23 cellular contexts compared by ENCODE assay signal in the genomic region with DNA sequence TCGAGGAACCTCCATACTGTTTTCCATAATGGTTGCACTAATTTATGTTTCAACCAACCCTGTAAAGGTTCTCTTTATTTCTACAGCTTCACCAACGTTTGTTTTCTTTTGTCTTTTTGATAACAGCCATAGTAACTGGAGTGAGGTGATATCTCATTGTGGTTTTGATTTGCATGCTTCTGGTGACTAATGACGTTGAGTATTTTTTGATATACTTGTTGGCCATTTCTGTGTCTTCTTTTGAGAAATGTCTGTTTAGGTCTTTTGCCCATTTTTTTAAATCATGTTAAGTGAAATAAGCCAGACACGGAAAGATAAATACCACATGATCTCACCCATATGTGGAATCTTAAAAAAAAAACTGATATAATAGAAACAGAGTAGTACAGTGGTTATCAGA.
"Had no signal": no experiment of that assay in that cellular context is flagged by ENCODE, and none has a peak within 500 bp of the region (broad histone marks: within the 10 kb centered on the region; RNA-seq: fewer than 3 reads in every experiment).

No MANE protein-coding gene starts in this region.

- H3K36me3 ChIP-seq: cardiac muscle cell, left ventricle myocardium inferior, right atrium auricular region, tibial nerve had no signal

- DNase-seq: activated CD4-positive, alpha-beta memory T cell treated with anti-CD3 and anti-CD28 coated beads, Interleukin-2, amount 10 ng/mL, durations not matched to agents 7 days and 5 days; activated CD4-positive, alpha-beta T cell treated with anti-CD3 and anti-CD28 coated beads for 1 hour; activated CD4-positive, alpha-beta T cell treated with anti-CD3 and anti-CD28 coated beads, Interleukin-2, amount 10 ng/mL, durations not matched to agents 7 days and 5 days; activated CD8-positive, alpha-beta memory T cell treated with anti-CD3 and anti-CD28 coated beads, Interleukin-2, amount 50 U/mL, for 48 hours; activated gamma-delta T cell; activated naive CD4-positive, alpha-beta T cell treated with anti-CD3 and anti-CD28 coated beads, Interleukin-2, amount 50 U/mL, for 16 hours; activated T-cell treated with anti-CD3 and anti-CD28 coated beads, Interleukin-2, amount 50 U/mL, for 24 hours; amygdala; cerebellar nuclear complex; dorsolateral prefrontal cortex; left ventricle myocardium inferior; mesendoderm; natural killer cell; stimulated activated CD4-positive, alpha-beta T cell treated with anti-CD3 and anti-CD28 coated beads, Interleukin-15, amount 100 ng/mL, for 24 hours; stimulated activated CD4-positive, alpha-beta T cell treated with anti-CD3 and anti-CD28 coated beads, Interleukin-2, amount 100 ng/mL, for 24 hours; stimulated activated naive CD4-positive, alpha-beta T cell treated with Interleukin-2 at 50 U/mL for 16 hours had no signal

- H3K27ac Mint-ChIP-seq: activated CD4-positive, alpha-beta memory T cell treated with anti-CD3 and anti-CD28 coated beads, Interleukin-2, amount 10 ng/mL, durations not matched to agents 7 days and 5 days; activated CD4-positive, alpha-beta T cell treated with anti-CD3 and anti-CD28 coated beads, Interleukin-2, amount 10 ng/mL, durations not matched to agents 7 days and 5 days; activated T-cell treated with anti-CD3 and anti-CD28 coated beads, Interleukin-2, amount 50 U/mL, for 24 hours; natural killer cell; WTC11 had no signal

- H3K4me3 ChIP-seq: cardiac muscle cell, coronary artery, dorsolateral prefrontal cortex, left ventricle myocardium inferior, lung, right atrium auricular region, tibial nerve had no signal

- H3K27ac ChIP-seq: cardiac muscle cell, coronary artery, dorsolateral prefrontal cortex, left ventricle myocardium inferior, right atrium auricular region, tibial nerve had no signal

- H3K4me3 Mint-ChIP-seq: activated CD4-positive, alpha-beta memory T cell treated with anti-CD3 and anti-CD28 coated beads, Interleukin-2, amount 10 ng/mL, durations not matched to agents 7 days and 5 days; activated CD4-positive, alpha-beta T cell treated with anti-CD3 and anti-CD28 coated beads, Interleukin-2, amount 10 ng/mL, durations not matched to agents 7 days and 5 days; activated T-cell treated with anti-CD3 and anti-CD28 coated beads, Interleukin-2, amount 50 U/mL, for 24 hours; natural killer cell; WTC11 had no signal

- H3K4me1 Mint-ChIP-seq: activated CD4-positive, alpha-beta memory T cell treated with anti-CD3 and anti-CD28 coated beads, Interleukin-2, amount 10 ng/mL, durations not matched to agents 7 days and 5 days; activated CD4-positive, alpha-beta T cell treated with anti-CD3 and anti-CD28 coated beads, Interleukin-2, amount 10 ng/mL, durations not matched to agents 7 days and 5 days; natural killer cell; WTC11 had no signal

- ATAC-seq: esophagus mucosa, natural killer cell, WTC11 had no signal

- H3K9me3 ChIP-seq: left ventricle myocardium inferior, right atrium auricular region, tibial nerve had no signal

- H3K4me1 ChIP-seq: left ventricle myocardium inferior, right atrium auricular region, tibial nerve had no signal

- H3K36me3 Mint-ChIP-seq: natural killer cell, WTC11 had no signal

- H3K9me3 Mint-ChIP-seq: activated CD4-positive, alpha-beta memory T cell treated with anti-CD3 and anti-CD28 coated beads, Interleukin-2, amount 10 ng/mL, durations not matched to agents 7 days and 5 days; activated CD4-positive, alpha-beta T cell treated with anti-CD3 and anti-CD28 coated beads, Interleukin-2, amount 10 ng/mL, durations not matched to agents 7 days and 5 days; activated T-cell treated with anti-CD3 and anti-CD28 coated beads, Interleukin-2, amount 50 U/mL, for 24 hours; natural killer cell; WTC11 had no signal

- H3K27me3 ChIP-seq: right atrium auricular region, tibial nerve had no signal
